ENCODE assay signal across 15 cellular contexts in the genomic region with DNA sequence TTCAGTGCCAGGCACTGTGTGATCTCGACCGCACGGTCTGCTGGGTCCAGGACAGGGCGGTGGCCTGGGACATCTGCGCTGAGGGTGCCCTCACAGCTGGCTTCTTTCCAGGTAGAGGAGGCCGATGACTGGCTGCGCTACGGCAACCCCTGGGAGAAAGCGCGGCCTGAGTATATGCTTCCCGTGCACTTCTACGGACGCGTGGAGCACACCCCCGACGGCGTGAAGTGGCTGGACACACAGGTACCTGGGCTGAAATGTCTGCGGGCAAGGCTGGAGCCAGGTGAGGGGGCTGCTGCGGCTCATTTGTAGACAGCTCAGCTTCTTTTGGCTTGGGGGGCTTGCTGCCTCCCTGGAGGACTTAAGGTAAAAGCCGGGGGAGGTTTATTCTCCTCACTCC. TPM values are rescaled to one million over a fixed set of nuclear protein-coding genes. Genes with fewer than 3 reads are reported as not detected.
DNase-seq lines count a peak whose midpoint lies in the region; ATAC-seq and TF ChIP-seq lines count a peak whose summit lies in the region.
"Had no signal": no experiment of that assay in that cellular context is flagged by ENCODE, and none has a peak within 500 bp of the region (broad histone marks: within the 10 kb centered on the region; RNA-seq: fewer than 3 reads in every experiment).

No MANE protein-coding gene starts in this region.

- H3K4me3 ChIP-seq in heart right ventricle (no peak overlapping the region), ovary (no peak overlapping the region), upper lobe of right lung (no peak overlapping the region)
- H3K4me3 ChIP-seq: thoracic aorta had no signal

- H3K4me1 ChIP-seq in heart right ventricle: peaks cover 0 to 79% (median 43%) of the 10 kb centered on the region in 9 donors
- no peaks in the 10 kb centered on the region for H3K4me1 ChIP-seq in ovary (ENCODE audit: insufficient read depth)
- no peaks in the 10 kb centered on the region for H3K4me1 ChIP-seq in upper lobe of right lung

- H3K27me3 ChIP-seq in heart right ventricle: no peaks in the 10 kb centered on the region
- no peaks in the 10 kb centered on the region for H3K27me3 ChIP-seq in ovary
- no peaks in the 10 kb centered on the region for H3K27me3 ChIP-seq in upper lobe of right lung

- H3K36me3 Mint-ChIP-seq in activated T-cell treated with anti-CD3 and anti-CD28 coated beads, Interleukin-2, amount 50 U/mL, for 72 hours (ENCODE audit: insufficient read depth in 2 of 2): peaks cover 0 to 5% of the 10 kb centered on the region in 2 donors

- no peaks in the 10 kb centered on the region for H3K4me1 Mint-ChIP-seq in activated T-cell treated with anti-CD3 and anti-CD28 coated beads, Interleukin-2, amount 50 U/mL, for 72 hours (ENCODE audit: low read depth)

- no peak for TF ChIP-seq POLR2A in ovary (IDR thresholded peaks at IDR 0.05)

- no peaks in the 10 kb centered on the region for H3K9me3 ChIP-seq in heart right ventricle
- no peaks in the 10 kb centered on the region for H3K9me3 ChIP-seq in ovary
- H3K9me3 ChIP-seq in upper lobe of right lung: no peaks in the 10 kb centered on the region
- H3K9me3 ChIP-seq: thoracic aorta had no signal

- H3K9me3 Mint-ChIP-seq in activated T-cell treated with anti-CD3 and anti-CD28 coated beads, Interleukin-2, amount 50 U/mL, for 72 hours: no peaks in the 10 kb centered on the region

- DNase-seq in activated naive CD4-positive, alpha-beta T cell treated with anti-CD3 and anti-CD28 coated beads, Interleukin-2, amount 50 U/mL, for 16 hours: peak; percentile 4
- no peak for DNase-seq in activated naive CD4-positive, alpha-beta T cell (lab: John Stamatoyannopoulos, UW)
- peak in 1 of 2 donors; percentile 16 for DNase-seq in heart right ventricle
- peak in 4 of 5 donors; percentile 7 to 31 (median 14) for DNase-seq in ovary
- DNase-seq in upper lobe of right lung: peak; percentile 42
- no peak for DNase-seq in activated T-cell treated with anti-CD3 and anti-CD28 coated beads, Interleukin-2, amount 50 U/mL, for 72 hours
- no peak for DNase-seq in A172 (ENCODE audit: low spot score)
- no peak for DNase-seq in NCI-H128 (lab: John Stamatoyannopoulos, UW; ENCODE audit: unreplicated experiment)
- DNase-seq: ACHN; activated CD4-positive, alpha-beta T cell treated with anti-CD3 and anti-CD28 coated beads, Interleukin-2, amount 50 U/mL, for 1 hour; hippocampal formation; NCI-H446; stimulated activated CD4-positive, alpha-beta T cell treated with anti-CD3 and anti-CD28 coated beads, Interleukin-1b, Interleukin-23, amount 100 ng/mL, for 48 hours; T1000 had no signal

- WGBS in heart right ventricle, 2 donors: 75 to 76% methylated on average over 20 of the region's 20 CpGs
- 90 to 98% (median 96%) methylated on average over 20 of the region's 20 CpGs for WGBS in ovary, 3 donors

- no peaks in the 10 kb centered on the region for H3K27me3 Mint-ChIP-seq in activated T-cell treated with anti-CD3 and anti-CD28 coated beads, Interleukin-2, amount 50 U/mL, for 72 hours (ENCODE audit: low read depth)

- H3K27ac ChIP-seq in heart right ventricle: peak overlapping the region in 8 of 10 donors; percentile 31 to 73 (median 46)
- H3K27ac ChIP-seq in ovary: no peak overlapping the region
- H3K27ac ChIP-seq in upper lobe of right lung: no peak overlapping the region
- H3K27ac ChIP-seq: thoracic aorta had no signal

- ATAC-seq in heart right ventricle (peak in 5 of 8 donors; percentile 14 to 35 (median 32)), upper lobe of right lung (no peak)
- ATAC-seq in activated T-cell treated with anti-CD3 and anti-CD28 coated beads, Interleukin-2, amount 50 U/mL, for 72 hours (replicated peaks in 1 of 2): no peak

- no peak for TF ChIP-seq CTCF in heart right ventricle (IDR thresholded peaks at IDR 0.05)
- TF ChIP-seq CTCF in ovary (IDR thresholded peaks at IDR 0.05): no peak
- no peak for TF ChIP-seq CTCF in upper lobe of right lung (IDR thresholded peaks at IDR 0.05)

- no peak overlapping the region for H3K4me3 Mint-ChIP-seq in activated T-cell treated with anti-CD3 and anti-CD28 coated beads, Interleukin-2, amount 50 U/mL, for 72 hours

- H3K36me3 ChIP-seq in heart right ventricle (peaks cover 0 to 99% (median 71%) of the 10 kb centered on the region in 9 donors), ovary (no peaks in the 10 kb centered on the region), upper lobe of right lung (peaks cover 78% of the 10 kb centered on the region)

- no peak overlapping the region for H3K27ac Mint-ChIP-seq in activated T-cell treated with anti-CD3 and anti-CD28 coated beads, Interleukin-2, amount 50 U/mL, for 72 hours

- intact Hi-C loops in heart right ventricle (cut with DNase I) (loop anchor here in 1 of 10 donors (2.0 kb wide), 1 partner anchor 22 kb away; no protein-coding TSS in a partner anchor), ovary (cut with DNase I) (no loop called here), upper lobe of right lung (cut with DNase I) (no loop called here)

- TF ChIP-seq EP300 in ovary (IDR thresholded peaks at IDR 0.05): no peak

RNA-seq across cellular contexts. Expression of gene PYGB, which starts 26.6 kb away (rescaled TPM):
- total RNA-seq in heart right ventricle: 100 to 1,000 TPM; 203 to 462 (median 276) TPM
- 100 to 1,000 TPM in 1 of 2 donors, 10 to 100 TPM in 1; 83.1 to 250 TPM for polyA plus RNA-seq in heart right ventricle
- total RNA-seq in ovary: 10 to 100 TPM; 24.2 to 54.2 (median 52.2) TPM
- 10 to 100 TPM; 23.1 to 27.3 TPM for polyA plus RNA-seq in ovary
- 61.1 TPM for total RNA-seq in upper lobe of right lung
- 10 to 100 TPM; 43.7 to 48.3 TPM for total RNA-seq in activated T-cell treated with anti-CD3 and anti-CD28 coated beads, Interleukin-2, amount 50 U/mL, for 72 hours
- 91.8 and 118 TPM in 2 replicates for total RNA-seq in A172 (2014; rRNA removed; shearing (Covaris generic))

Comparison
In these comparisons a context has a peak if more than half of its experiments do, and no peak if none do; other contexts are left out.
1. DNase-seq: peak in activated naive CD4-positive, alpha-beta T cell treated with anti-CD3 and anti-CD28 coated beads, Interleukin-2, amount 50 U/mL, for 16 hours (single experiment), ovary (4 of 5) and upper lobe of right lung (single experiment); none in activated naive CD4-positive, alpha-beta T cell (0 of 4), activated T-cell treated with anti-CD3 and anti-CD28 coated beads, Interleukin-2, amount 50 U/mL, for 72 hours (0 of 2), A172 (single experiment) and NCI-H128 (single experiment).
2. ATAC-seq: peak in heart right ventricle (5 of 8); none in upper lobe of right lung (single experiment) and activated T-cell treated with anti-CD3 and anti-CD28 coated beads, Interleukin-2, amount 50 U/mL, for 72 hours (0 of 2).
3. H3K27ac ChIP-seq: peak in heart right ventricle (8 of 10); none in ovary (0 of 2) and upper lobe of right lung (single experiment).